In the genomic region with DNA sequence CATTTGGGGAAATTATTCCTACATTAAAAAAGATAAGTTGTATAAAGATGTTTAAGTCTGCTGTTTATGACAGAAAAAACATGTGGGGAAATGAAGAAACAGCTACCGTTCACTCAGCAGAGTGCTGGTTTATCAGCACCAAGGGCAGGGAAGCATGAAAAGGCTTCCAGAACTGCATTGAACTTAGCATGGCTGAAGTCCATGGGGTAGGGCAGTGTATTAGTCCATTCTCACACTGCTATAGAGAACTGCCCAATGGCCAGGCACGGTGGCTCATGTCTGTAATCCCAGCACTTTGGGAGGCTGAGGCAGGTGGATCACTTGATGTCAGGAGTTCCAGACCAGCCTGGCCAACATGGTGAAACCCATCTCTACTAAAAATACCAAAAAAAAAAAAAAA, we compare ENCODE assay signal across 4 cellular contexts. TPM values are rescaled to one million over a fixed set of nuclear protein-coding genes. Genes with fewer than 3 reads are reported as not detected.
"Had no signal": no experiment of that assay in that cellular context is flagged by ENCODE, and none has a peak within 500 bp of the region (broad histone marks: within the 10 kb centered on the region; RNA-seq: fewer than 3 reads in every experiment).

No MANE protein-coding gene starts in this region.

RNA-seq across cellular contexts. Expression of a gene that starts 51.4 kb away (rescaled TPM):
- total RNA-seq: smooth muscle cell had no signal
- polyA plus RNA-seq: naive thymus-derived CD4-positive, alpha-beta T cell; naive thymus-derived CD8-positive, alpha-beta T cell; neural cell had no signal
